ENCODE assay signal across 31 cellular contexts in the genomic region with DNA sequence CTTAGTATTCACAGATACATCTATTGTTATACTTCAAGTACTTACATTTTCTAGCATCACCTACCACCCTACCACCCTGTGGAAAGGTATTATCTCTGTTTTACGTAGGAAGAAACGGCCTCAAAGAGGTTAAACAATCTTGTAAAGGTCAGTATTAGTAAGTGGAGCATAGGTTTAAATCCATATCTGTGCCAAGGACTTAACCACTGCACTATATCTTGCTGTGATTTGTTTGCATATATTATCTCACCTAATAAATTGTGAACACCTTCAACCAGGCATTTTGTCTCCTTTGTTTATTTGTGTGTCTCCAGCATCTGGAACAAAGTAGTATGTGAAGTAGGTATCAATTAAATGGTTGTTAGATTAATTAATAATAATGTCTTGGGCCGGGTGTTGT. TPM values are rescaled to one million over a fixed set of nuclear protein-coding genes. Genes with fewer than 3 reads are reported as not detected.
"Had no signal": no experiment of that assay in that cellular context is flagged by ENCODE, and none has a peak within 500 bp of the region (broad histone marks: within the 10 kb centered on the region; RNA-seq: fewer than 3 reads in every experiment).

No MANE protein-coding gene starts in this region.

- H3K4me1 Mint-ChIP-seq: activated CD4-positive, alpha-beta T cell treated with anti-CD3 and anti-CD28 coated beads, Interleukin-2, amount 10 ng/mL, durations not matched to agents 7 days and 5 days; activated T-helper 17 cell treated with anti-CD3 and anti-CD28 coated beads, Interleukin-2, amount 50 U/mL, for 72 hours; T-cell had no signal

- ATAC-seq: activated T-helper 17 cell treated with anti-CD3 and anti-CD28 coated beads, Interleukin-2, amount 50 U/mL, for 72 hours; T-cell had no signal

- H3K9me3 ChIP-seq: adrenal gland, breast epithelium had no signal

- H3K27ac Mint-ChIP-seq: activated CD4-positive, alpha-beta memory T cell treated with anti-CD3 and anti-CD28 coated beads for 36 hours; activated CD4-positive, alpha-beta T cell treated with anti-CD3 and anti-CD28 coated beads, Interleukin-2, amount 10 ng/mL, durations not matched to agents 7 days and 5 days; activated naive CD8-positive, alpha-beta T cell treated with anti-CD3 and anti-CD28 coated beads, Interleukin-2, amount 10 ng/mL, durations not matched to agents 7 days and 5 days; activated T-helper 17 cell treated with anti-CD3 and anti-CD28 coated beads, Interleukin-2, amount 50 U/mL, for 72 hours; T-cell had no signal

- H3K4me3 ChIP-seq: adrenal gland, breast epithelium had no signal

- FAIRE-seq: TTC549 had no signal

- H3K27me3 Mint-ChIP-seq: activated T-helper 17 cell treated with anti-CD3 and anti-CD28 coated beads, Interleukin-2, amount 50 U/mL, for 72 hours had no signal

- H3K36me3 ChIP-seq: adrenal gland, breast epithelium had no signal

- H3K4me1 ChIP-seq: adrenal gland, breast epithelium had no signal

- H3K36me3 Mint-ChIP-seq: activated CD4-positive, alpha-beta memory T cell treated with anti-CD3 and anti-CD28 coated beads for 36 hours; activated naive CD8-positive, alpha-beta T cell treated with anti-CD3 and anti-CD28 coated beads, Interleukin-2, amount 10 ng/mL, durations not matched to agents 7 days and 5 days; T-cell had no signal

- DNase-seq: activated CD4-positive, alpha-beta memory T cell treated with anti-CD3 and anti-CD28 coated beads for 36 hours; activated CD4-positive, alpha-beta T cell treated with anti-CD3 and anti-CD28 coated beads, Interleukin-2, amount 10 ng/mL, durations not matched to agents 7 days and 5 days; activated CD4-positive, CD25-positive, alpha-beta regulatory T cell; activated CD8-positive, alpha-beta memory T cell treated with anti-CD3 and anti-CD28 coated beads for 24 hours; activated gamma-delta T cell treated with Interleukin-2 at 50 U/mL for 16 hours; activated naive CD4-positive, alpha-beta T cell treated with anti-CD3 and anti-CD28 coated beads, Interleukin-2, amount 50 U/mL, for 16 hours; activated naive CD8-positive, alpha-beta T cell treated with anti-CD3 and anti-CD28 coated beads, Interleukin-2, amount 10 ng/mL, durations not matched to agents 7 days and 5 days; activated T-cell treated with anti-CD3 and anti-CD28 coated beads, Interleukin-2, amount 50 U/mL, for 48 hours; adrenal gland; anterior cingulate cortex; central memory CD4-positive, alpha-beta T cell; NCI-H1092; NCI-H1417; NCI-H2029; NCI-H2107; NCI-H2171 treated with DMSO at 0.1 percent for 48 hours; NCI-H226; NCI-H510A; NCI-H526 treated with DMSO at 0.1 percent for 48 hours; NCI-H82; SIG-M5; T-cell; T-helper 2 cell; T1000 had no signal

- H3K9me3 Mint-ChIP-seq: activated CD4-positive, alpha-beta memory T cell treated with anti-CD3 and anti-CD28 coated beads for 36 hours; activated CD4-positive, alpha-beta T cell treated with anti-CD3 and anti-CD28 coated beads, Interleukin-2, amount 10 ng/mL, durations not matched to agents 7 days and 5 days; activated naive CD8-positive, alpha-beta T cell treated with anti-CD3 and anti-CD28 coated beads, Interleukin-2, amount 10 ng/mL, durations not matched to agents 7 days and 5 days; activated T-helper 17 cell treated with anti-CD3 and anti-CD28 coated beads, Interleukin-2, amount 50 U/mL, for 72 hours; T-cell had no signal

- H3K4me3 Mint-ChIP-seq: activated CD4-positive, alpha-beta memory T cell treated with anti-CD3 and anti-CD28 coated beads for 36 hours; activated CD4-positive, alpha-beta T cell treated with anti-CD3 and anti-CD28 coated beads, Interleukin-2, amount 10 ng/mL, durations not matched to agents 7 days and 5 days; activated naive CD8-positive, alpha-beta T cell treated with anti-CD3 and anti-CD28 coated beads, Interleukin-2, amount 10 ng/mL, durations not matched to agents 7 days and 5 days; activated T-helper 17 cell treated with anti-CD3 and anti-CD28 coated beads, Interleukin-2, amount 50 U/mL, for 72 hours; T-cell had no signal

- H3K27ac ChIP-seq: adrenal gland, breast epithelium had no signal

RNA-seq across cellular contexts. Expression of a gene that starts 27.3 kb away (rescaled TPM):
- total RNA-seq: activated naive CD8-positive, alpha-beta T cell treated with anti-CD3 and anti-CD28 coated beads, Interleukin-2, amount 10 ng/mL, durations not matched to agents 7 days and 5 days; breast epithelium had no signal

RNA-seq across cellular contexts. Expression of a gene that starts 56.1 kb away (rescaled TPM):
- total RNA-seq: activated CD4-positive, alpha-beta memory T cell treated with anti-CD3 and anti-CD28 coated beads for 36 hours; activated CD4-positive, alpha-beta T cell treated with anti-CD3 and anti-CD28 coated beads, Interleukin-2, amount 10 ng/mL, durations not matched to agents 7 days and 5 days; activated naive CD8-positive, alpha-beta T cell treated with anti-CD3 and anti-CD28 coated beads, Interleukin-2, amount 10 ng/mL, durations not matched to agents 7 days and 5 days; activated T-helper 17 cell treated with anti-CD3 and anti-CD28 coated beads, Interleukin-2, amount 50 U/mL, for 72 hours; breast epithelium; chondrocyte; MCF 10A; OCI-LY7; RPMI7951; T-cell had no signal
